Comparison of ENCODE assay signal across 8 cellular contexts in the genomic region with DNA sequence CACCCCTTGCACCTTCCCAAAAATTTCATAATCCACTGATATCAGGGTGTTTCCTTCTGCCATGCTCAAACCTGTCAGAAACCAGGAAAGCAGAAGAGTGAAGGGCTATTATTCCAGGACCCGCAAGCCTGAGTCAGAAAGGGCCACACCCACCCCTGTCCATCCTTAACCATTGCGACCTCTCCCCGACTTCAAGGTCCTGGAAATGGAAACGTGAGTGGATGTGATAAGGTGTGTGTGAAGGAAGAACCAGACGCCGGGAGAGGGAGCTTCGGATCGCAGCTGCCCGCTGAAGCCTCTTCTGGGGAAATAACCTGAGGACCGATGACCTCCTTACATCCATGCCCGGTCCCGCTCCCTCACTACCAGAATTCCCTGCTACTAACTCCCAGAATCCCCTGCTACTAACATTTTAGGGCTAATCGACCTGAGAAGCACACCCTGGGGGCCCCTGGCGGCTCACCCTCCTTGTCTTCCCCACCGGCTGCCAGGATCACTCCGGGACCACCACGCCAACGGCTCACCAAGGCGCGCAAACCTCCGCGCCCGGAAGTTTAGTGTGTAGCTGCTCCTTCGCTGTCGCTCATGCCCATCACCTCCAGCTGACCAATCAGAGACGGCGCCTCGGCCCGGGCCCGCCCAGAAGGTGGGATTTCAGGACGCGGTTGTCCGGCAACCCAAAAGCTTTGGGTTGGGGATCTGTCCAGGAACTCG. TPM values are rescaled to one million over a fixed set of nuclear protein-coding genes. Genes with fewer than 3 reads are reported as not detected.
DNase-seq lines count a peak whose midpoint lies in the region; TF ChIP-seq lines count a peak whose summit lies in the region.

ACYP1 (minus strand) TSS at position 534 of the 714 bp plus-strand sequence; CDS start at position 63, 471 bp downstream.

- TF ChIP-seq CTCF in GM20000 (IDR thresholded peaks at IDR 0.05; ENCODE audit: extremely low read depth, missing control alignments), result no peak

- DNase-seq in CMK (ENCODE audit: low read depth), result peak; percentile 70
- DNase-seq in GM20000 (ENCODE audit: low spot score), result peak; percentile 94
- DNase-seq in HS-5 (ENCODE audit: low read depth), result peak; percentile 56
- peak; percentile 22 for DNase-seq in NK-92 (lab: John Stamatoyannopoulos, UW; ENCODE audit: unreplicated experiment)
- DNase-seq in activated CD8-positive, alpha-beta memory T cell treated with anti-CD3 and anti-CD28 coated beads for 1 hour (ENCODE audit: extremely low read depth in 1 of 2, low read depth in 1 of 2), result peak; percentile 55 to 79
- DNase-seq in effector CD4-positive, alpha-beta T cell, result peak; percentile 83
- peak; percentile 90 to 91 for DNase-seq in lung microvascular endothelial cell (ENCODE audit: low read depth in 2 of 2)
- DNase-seq in stimulated activated CD8-positive, alpha-beta memory T cell treated with anti-CD3 and anti-CD28 coated beads, Interleukin-12 subunit alpha, Interleukin-12 subunit beta, amount 100 ng/mL, for 1 hour (ENCODE audit: low read depth), result peak; percentile 83

RNA-seq across cellular contexts. Expression of gene ACYP1, which starts in this region (rescaled TPM):
- total RNA-seq in lung microvascular endothelial cell, result 4.6 and 5.6 TPM in 2 replicates

Comparison
In these comparisons a context has a peak if more than half of its experiments do, and no peak if none do; other contexts are left out.
1. Peak in every context shown above with its lines: DNase-seq.
2. DNase-seq: peak in every context shown above with its lines; median percentile 94 in GM20000; 90 in lung microvascular endothelial cell; 83 in effector CD4-positive, alpha-beta T cell; 83 in stimulated activated CD8-positive, alpha-beta memory T cell treated with anti-CD3 and anti-CD28 coated beads, Interleukin-12 subunit alpha, Interleukin-12 subunit beta, amount 100 ng/mL, for 1 hour; 70 in CMK; 67 in activated CD8-positive, alpha-beta memory T cell treated with anti-CD3 and anti-CD28 coated beads for 1 hour; 56 in HS-5; 22 in NK-92.